22 cellular contexts compared by ENCODE assay signal in genomic region chr15:90022345-90022744, GRCh38.
"Had no signal": no experiment of that assay in that cellular context is flagged by ENCODE, and none has a peak within 500 bp of the region (broad histone marks: within the 10 kb centered on the region; RNA-seq: fewer than 3 reads in every experiment).

No MANE protein-coding gene starts in this region.

- H3K36me3 Mint-ChIP-seq: mesothelial cell of epicardium, T-cell had no signal

- H3K9me3 Mint-ChIP-seq: mesothelial cell of epicardium, naive B cell, T-cell had no signal

- H3K4me1 ChIP-seq: parathyroid adenoma had no signal

- H3K27me3 Mint-ChIP-seq: naive B cell, T-cell had no signal

- H3K27me3 ChIP-seq: gastroesophageal sphincter, hepatocyte, right atrium auricular region, spleen, tibial nerve had no signal

- H3K4me3 ChIP-seq: gastroesophageal sphincter, hepatocyte, right atrium auricular region, spleen, tibial nerve had no signal

- DNase-seq: activated CD4-positive, alpha-beta T cell treated with anti-CD3 and anti-CD28 coated beads for 48 hours; activated CD4-positive, alpha-beta T cell treated with anti-CD3 and anti-CD28 coated beads, Interleukin-2, amount 50 U/mL, for 48 hours; activated CD8-positive, alpha-beta memory T cell treated with anti-CD3 and anti-CD28 coated beads for 24 hours; activated gamma-delta T cell; activated naive CD4-positive, alpha-beta T cell treated with anti-CD3 and anti-CD28 coated beads, Interleukin-2, amount 50 U/mL, for 16 hours; effector CD8-positive, alpha-beta T cell; erythroblast; left cardiac atrium; mammary epithelial cell; naive B cell; nucleus accumbens; spleen; stimulated activated naive CD4-positive, alpha-beta T cell; T-cell; WERI-Rb-1 had no signal

- H2AFZ ChIP-seq: hepatocyte, parathyroid adenoma had no signal

- H3K9me3 ChIP-seq: gastroesophageal sphincter, right atrium auricular region, tibial nerve had no signal

- H3K4me3 Mint-ChIP-seq: mesothelial cell of epicardium, naive B cell, T-cell had no signal

- H3K36me3 ChIP-seq: gastroesophageal sphincter, right atrium auricular region, spleen, tibial nerve, WERI-Rb-1 had no signal

- H3K4me2 ChIP-seq: hepatocyte had no signal

- H3K27ac ChIP-seq: gastroesophageal sphincter, hepatocyte, parathyroid adenoma, right atrium auricular region, tibial nerve, WERI-Rb-1 had no signal

- ATAC-seq: activated CD4-positive, CD25-positive, alpha-beta regulatory T cell treated with anti-CD3 and anti-CD28 coated beads, Interleukin-2, amount 50 U/mL, for 24 hours; gastroesophageal sphincter; left cardiac atrium; T-cell had no signal

- H3K27ac Mint-ChIP-seq: mesothelial cell of epicardium, T-cell had no signal
